ENCODE assay signal across 9 cellular contexts in the genomic region with DNA sequence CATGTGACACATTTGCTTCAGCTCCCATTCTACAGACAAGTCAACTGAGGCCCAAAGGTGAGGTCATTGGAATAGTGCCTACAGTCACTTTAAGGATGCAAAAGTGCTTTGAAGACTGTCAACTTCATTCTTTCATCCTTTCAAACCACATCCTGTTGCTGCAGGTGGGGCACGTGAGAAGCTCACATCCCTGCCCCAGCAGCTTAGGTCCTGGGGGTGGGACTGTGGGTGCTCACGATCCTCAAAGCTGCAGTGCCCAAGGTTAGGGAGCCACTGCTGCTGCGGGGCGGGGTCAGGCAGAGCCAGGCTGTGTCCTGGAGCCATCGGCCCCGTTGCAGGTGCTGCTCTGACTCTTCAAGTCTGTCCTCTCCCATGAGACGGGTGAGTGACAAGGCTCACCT. TPM values are rescaled to one million over a fixed set of nuclear protein-coding genes. Genes with fewer than 3 reads are reported as not detected.
DNase-seq lines count a peak whose midpoint lies in the region; ATAC-seq and TF ChIP-seq lines count a peak whose summit lies in the region.
"Had no signal": no experiment of that assay in that cellular context is flagged by ENCODE, and none has a peak within 500 bp of the region (broad histone marks: within the 10 kb centered on the region; RNA-seq: fewer than 3 reads in every experiment).

No MANE protein-coding gene starts in this region.

- H3K4ac ChIP-seq in trophoblast cell (ENCODE audit: low read depth, low read length), result no peak overlapping the region

- intact Hi-C loops in MCF 10A (cut with micrococcal nuclease), result no loop called here

- H3K9me3 ChIP-seq in trophoblast cell (ENCODE audit: insufficient read depth, low read depth, low read length), result peaks cover 2% of the 10 kb centered on the region
- H3K9me3 ChIP-seq: SJCRH30 had no signal

- no peaks in the 10 kb centered on the region for H3K36me3 ChIP-seq in trophoblast cell (ENCODE audit: control insufficient read depth in 1 of 2, insufficient read depth in 2 of 2, low read length in 2 of 2)
- H3K36me3 ChIP-seq: cardiac muscle cell, SJCRH30 had no signal

- H3K23ac ChIP-seq in trophoblast cell (ENCODE audit: low read length), result no peak overlapping the region

- no CpG with 5 or more reads among the region's 7 CpGs for WGBS in trophoblast cell (ENCODE audit: extremely low coverage, insufficient coverage, insufficient read length)

- H3K79me1 ChIP-seq in trophoblast cell (ENCODE audit: low read length), result peaks cover 3% of the 10 kb centered on the region

- H3K27ac Mint-ChIP-seq in activated CD8-positive, alpha-beta memory T cell treated with anti-CD3 and anti-CD28 coated beads, Interleukin-2, amount 10 ng/mL, durations not matched to agents 7 days and 5 days, result peak overlapping the region; percentile 77
- H3K27ac Mint-ChIP-seq in immature natural killer cell (peak overlapping the region in 2 of 6 donors; percentile 36 to 49), MCF 10A (ENCODE audit: low read depth, unreplicated experiment) (no peak overlapping the region)

- CTCF ChIA-PET in activated CD8-positive, alpha-beta memory T cell treated with anti-CD3 and anti-CD28 coated beads, Interleukin-2, amount 10 ng/mL, durations not matched to agents 7 days and 5 days (lab: Charles Lee), result interaction anchor here (0.7 to 4.1 kb wide), 6 partner anchors 11 to 97 kb away, joined by 3 to 28 read pairs (median 6); partner anchors contain the start of gene IER5L
- CTCF ChIA-PET in MCF 10A (lab: Yijun Ruan, JAX), result no interaction called here

- peaks cover 5% of the 10 kb centered on the region for H3K9me3 Mint-ChIP-seq in activated CD8-positive, alpha-beta memory T cell treated with anti-CD3 and anti-CD28 coated beads, Interleukin-2, amount 10 ng/mL, durations not matched to agents 7 days and 5 days (ENCODE audit: low read depth)
- H3K9me3 Mint-ChIP-seq in immature natural killer cell (no peaks in the 10 kb centered on the region), MCF 10A (ENCODE audit: unreplicated experiment) (peaks cover 15% of the 10 kb centered on the region)

- no peak overlapping the region for H2BK12ac ChIP-seq in trophoblast cell (ENCODE audit: low read length)

- no peak overlapping the region for H3K4me3 ChIP-seq in trophoblast cell (ENCODE audit: low read depth, low read length)
- H3K4me3 ChIP-seq: cardiac muscle cell, SJCRH30 had no signal

- H3K36me3 Mint-ChIP-seq in activated CD8-positive, alpha-beta memory T cell treated with anti-CD3 and anti-CD28 coated beads, Interleukin-2, amount 10 ng/mL, durations not matched to agents 7 days and 5 days, result peaks cover 3% of the 10 kb centered on the region
- H3K36me3 Mint-ChIP-seq in immature natural killer cell, result peaks cover 0 to 10% (median 0%) of the 10 kb centered on the region in 3 donors
- no peaks in the 10 kb centered on the region for H3K36me3 Mint-ChIP-seq in MCF 10A (ENCODE audit: insufficient read depth, unreplicated experiment)

- H3K4me1 Mint-ChIP-seq in activated CD8-positive, alpha-beta memory T cell treated with anti-CD3 and anti-CD28 coated beads, Interleukin-2, amount 10 ng/mL, durations not matched to agents 7 days and 5 days, result peaks cover 53% of the 10 kb centered on the region
- H3K4me1 Mint-ChIP-seq in immature natural killer cell, result peaks cover 29 to 34% of the 10 kb centered on the region in 2 donors
- H3K4me1 Mint-ChIP-seq in MCF 10A (ENCODE audit: insufficient read depth, unreplicated experiment), result peaks cover 7% of the 10 kb centered on the region

- no peak overlapping the region for H2AFZ ChIP-seq in trophoblast cell (ENCODE audit: insufficient read depth, low read length, poor library complexity)

- H4K8ac ChIP-seq in trophoblast cell (ENCODE audit: low read depth, low read length), result no peak overlapping the region

- POLR2A ChIA-PET in MCF 10A (lab: Yijun Ruan, JAX), result interaction anchor here (0.9 kb wide), 1 partner anchor 41 kb away, joined by 3 read pairs; no protein-coding TSS in a partner anchor

- no peak overlapping the region for H2AK5ac ChIP-seq in trophoblast cell (ENCODE audit: low read length)

- H4K91ac ChIP-seq in trophoblast cell (ENCODE audit: low read depth, low read length), result no peak overlapping the region

- peak overlapping the region; percentile 59 for H3K4me3 Mint-ChIP-seq in activated CD8-positive, alpha-beta memory T cell treated with anti-CD3 and anti-CD28 coated beads, Interleukin-2, amount 10 ng/mL, durations not matched to agents 7 days and 5 days
- H3K4me3 Mint-ChIP-seq in immature natural killer cell (peak overlapping the region; percentile 13 to 68 (median 51)), MCF 10A (ENCODE audit: unreplicated experiment) (no peak overlapping the region)

- H2BK5ac ChIP-seq in trophoblast cell (ENCODE audit: low read depth, low read length, poor library complexity), result no peak overlapping the region

- H3K79me2 ChIP-seq in trophoblast cell (ENCODE audit: control insufficient read depth, insufficient read depth, low read length, poor library complexity), result no peaks in the 10 kb centered on the region

- H3K27me3 Mint-ChIP-seq in activated CD8-positive, alpha-beta memory T cell treated with anti-CD3 and anti-CD28 coated beads, Interleukin-2, amount 10 ng/mL, durations not matched to agents 7 days and 5 days, result no peaks in the 10 kb centered on the region
- peaks cover 0 to 2% (median 1%) of the 10 kb centered on the region in 3 donors for H3K27me3 Mint-ChIP-seq in immature natural killer cell (ENCODE audit: low read depth in 3 of 3)
- peaks cover 11% of the 10 kb centered on the region for H3K27me3 Mint-ChIP-seq in MCF 10A (ENCODE audit: insufficient read depth, unreplicated experiment)

- H3K27ac ChIP-seq in trophoblast cell (ENCODE audit: low read depth, low read length), result no peak overlapping the region
- H3K27ac ChIP-seq: cardiac muscle cell, SJCRH30 had no signal

- no TSS peak for BruUV-seq in MCF 10A (replicated peaks; lab: Mats Ljungman, UMichigan)

- H3K4me1 ChIP-seq in trophoblast cell (ENCODE audit: control insufficient read depth in 1 of 2, insufficient read depth in 2 of 2, low read length in 2 of 2), result peaks cover 9 to 15% of the 10 kb centered on the region in 2 experiments

- no peak overlapping the region for H3K4me2 ChIP-seq in trophoblast cell (ENCODE audit: low read length)

- H3K18ac ChIP-seq in trophoblast cell (ENCODE audit: low read length), result no peak overlapping the region

- no peak overlapping the region for H4K12ac ChIP-seq in trophoblast cell (ENCODE audit: low read depth, low read length)

- no peaks in the 10 kb centered on the region for H3K27me3 ChIP-seq in trophoblast cell (ENCODE audit: insufficient read depth, low read length)
- H3K27me3 ChIP-seq: cardiac muscle cell, SJCRH30 had no signal

- DNase-seq in NCI-H510A treated with DMSO at 0.1 percent for 48 hours (lab: John Stamatoyannopoulos, UW) (peak; percentile 45), immature natural killer cell (peak in 2 of 3 donors; percentile 19 to 34), trophoblast cell (no peak), MCF 10A (ENCODE audit: unreplicated experiment) (no peak)
- DNase-seq in activated CD8-positive, alpha-beta memory T cell treated with anti-CD3 and anti-CD28 coated beads, Interleukin-2, amount 10 ng/mL, durations not matched to agents 7 days and 5 days, result peak; percentile 88
- DNase-seq in stimulated activated naive CD8-positive, alpha-beta T cell treated with anti-CD3 and anti-CD28 coated beads, Interleukin-15, Interleukin-2, amounts not matched to agents 100 U/mL and 50 U/mL, for 24 hours, result peak; percentile 48
- DNase-seq: SJCRH30 had no signal

- no peak overlapping the region for H2BK120ac ChIP-seq in trophoblast cell (ENCODE audit: insufficient read depth, low read length, poor library complexity)

- H3K14ac ChIP-seq in trophoblast cell (ENCODE audit: low read length), result no peak overlapping the region

- TF ChIP-seq CTCF in MCF 10A (IDR thresholded peaks at IDR 0.05; ENCODE audit: unreplicated experiment), result no peak

- H3K9ac ChIP-seq in trophoblast cell (ENCODE audit: low read length), result no peak overlapping the region

- ATAC-seq in activated CD8-positive, alpha-beta memory T cell treated with anti-CD3 and anti-CD28 coated beads, Interleukin-2, amount 10 ng/mL, durations not matched to agents 7 days and 5 days, result peak; percentile 80
- ATAC-seq in stimulated activated naive CD8-positive, alpha-beta T cell treated with anti-CD3 and anti-CD28 coated beads, Interleukin-15, Interleukin-2, amounts not matched to agents 100 U/mL and 50 U/mL, for 24 hours, result peak; percentile 58
- ATAC-seq in GM21717 (IDR thresholded peaks at IDR 0.05; ENCODE audit: unreplicated experiment), result no peak

RNA-seq across cellular contexts. Expression of gene IER5L, which starts 57.9 kb away (rescaled TPM):
- total RNA-seq in activated CD8-positive, alpha-beta memory T cell treated with anti-CD3 and anti-CD28 coated beads, Interleukin-2, amount 10 ng/mL, durations not matched to agents 7 days and 5 days, result 1 to 10 TPM; 4.9 to 6.1 TPM
- polyA plus RNA-seq in immature natural killer cell, result 1 to 10 TPM in 1 of 3 donors, under 1 TPM in 2; 0.15 to 1.1 (median 0.16) TPM
- 63.3 and 64.2 TPM in 2 replicates for polyA plus RNA-seq in trophoblast cell (2013)
- 11.9 and 13.4 TPM in 2 replicates for total RNA-seq in MCF 10A (2022)

Comparison
In these comparisons a context has a peak if more than half of its experiments do, and no peak if none do; other contexts are left out.
1. DNase-seq: peak in NCI-H510A treated with DMSO at 0.1 percent for 48 hours (single experiment), activated CD8-positive, alpha-beta memory T cell treated with anti-CD3 and anti-CD28 coated beads, Interleukin-2, amount 10 ng/mL, durations not matched to agents 7 days and 5 days (single experiment), immature natural killer cell (2 of 3) and stimulated activated naive CD8-positive, alpha-beta T cell treated with anti-CD3 and anti-CD28 coated beads, Interleukin-15, Interleukin-2, amounts not matched to agents 100 U/mL and 50 U/mL, for 24 hours (single experiment); none in trophoblast cell (0 of 2) and MCF 10A (single experiment).